ENCODE assay signal across 8 cellular contexts in the genomic region with DNA sequence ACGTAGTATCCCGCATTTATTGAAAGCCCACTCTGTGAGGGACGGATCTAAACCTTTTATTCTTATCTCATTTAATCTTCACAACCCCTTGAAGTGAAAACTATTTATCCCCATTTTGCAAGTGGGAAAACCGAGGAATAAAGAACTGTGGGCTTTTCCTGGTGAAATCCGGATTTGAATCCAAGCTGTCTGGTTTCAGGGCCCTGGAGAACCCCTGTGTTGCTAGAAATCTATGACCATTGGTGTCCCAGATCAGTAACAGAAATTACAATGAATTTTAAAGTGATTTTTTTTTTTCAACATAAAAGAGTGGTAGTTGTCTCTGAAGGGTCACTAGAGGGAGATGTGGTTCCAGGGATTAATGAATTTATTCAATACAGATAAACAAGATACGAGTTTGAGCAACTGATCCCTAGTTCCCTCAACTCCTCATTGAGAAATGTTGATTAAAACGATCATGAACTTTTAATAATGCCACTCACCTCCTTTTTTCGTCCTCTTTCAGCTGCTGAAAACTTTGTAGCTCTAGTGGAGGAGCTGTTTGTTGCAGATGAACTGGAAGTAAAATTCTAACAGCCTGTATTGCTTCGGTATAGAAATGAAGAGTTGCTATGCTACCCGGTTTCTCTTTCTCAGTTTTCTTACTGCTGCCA. TPM values are rescaled to one million over a fixed set of nuclear protein-coding genes. Genes with fewer than 3 reads are reported as not detected.
A peak's percentile ranks its signal among the peaks of the same experiment; 100 is the strongest.
DNase-seq lines count a peak whose midpoint lies in the region; ATAC-seq and TF ChIP-seq lines count a peak whose summit lies in the region.

No MANE protein-coding gene starts in this region.

- no peaks in the 10 kb centered on the region for H4K20me1 ChIP-seq in KMS-11 (ENCODE audit: insufficient read depth)

- H3K27me3 ChIP-seq in KMS-11 (ENCODE audit: insufficient read depth, low read depth) = no peaks in the 10 kb centered on the region

- no peaks in the 10 kb centered on the region; the same call in 1 of the 2 replicates for H3K27me3 Mint-ChIP-seq in WTC11 (ENCODE audit: low read depth)

- peaks cover 50% of the 10 kb centered on the region for H3K36me3 Mint-ChIP-seq in WTC11

- peak overlapping the region; percentile 100 for H3K4me3 Mint-ChIP-seq in WTC11

- H3K9me3 Mint-ChIP-seq in WTC11 = no peaks in the 10 kb centered on the region

- CTCF ChIA-PET in WTC11 (lab: Charles Lee) = interaction anchor here (0.7 to 3.0 kb wide), 6 partner anchors 17 to 104 kb away, joined by 3 to 22 read pairs (median 4); a partner anchor contains a TSS

- peak overlapping the region; percentile 99 for H3K27ac Mint-ChIP-seq in WTC11

- H3K4me2 ChIP-seq in KMS-11 = peak overlapping the region; percentile 97

- H3K4me1 ChIP-seq in KMS-11 (ENCODE audit: low read depth, poor library complexity, severe bottlenecking) = peaks cover 51% of the 10 kb centered on the region

- peak overlapping the region; percentile 69 for H3K9ac ChIP-seq in KMS-11

- H3K4me3 ChIP-seq in KMS-11 (IDR thresholded peaks at IDR 0.05; ENCODE audit: insufficient read depth, low read depth, low read length) = no peak overlapping the region
- peak overlapping the region; percentile 98 for H3K4me3 ChIP-seq in skeletal muscle cell (ENCODE audit: low read depth, low read length)

- H3K27ac ChIP-seq in KMS-11 = peak overlapping the region; percentile 72

- H2AFZ ChIP-seq in KMS-11 (ENCODE audit: low read depth) = no peak overlapping the region

- H3K79me2 ChIP-seq in KMS-11 (ENCODE audit: insufficient read depth, low read depth) = peaks cover 36% of the 10 kb centered on the region

- peaks cover 53% of the 10 kb centered on the region for H3K4me1 Mint-ChIP-seq in WTC11

- POLR2A ChIA-PET in WTC11 (lab: Charles Lee) = interaction anchor here (3.5 kb wide), 1 partner anchor 28 kb away, joined by 46 read pairs; a partner anchor contains a TSS

- DNase-seq in NCI-H2081 (lab: John Stamatoyannopoulos, UW) (peak; percentile 13 to 25), NCI-H2081 treated with DMSO at 0.1 percent for 48 hours (lab: John Stamatoyannopoulos, UW) (no peak), WTC11 (ENCODE audit: low spot score) (no peak), germinal center (ENCODE audit: low spot score) (peak; percentile 5), skeletal muscle cell (ENCODE audit: low read depth) (peak; percentile 31), GM19238 (ENCODE audit: insufficient read length, low spot score) (no peak)
- no peak for DNase-seq in activated CD4-positive, CD25-positive, alpha-beta regulatory T cell (lab: John Stamatoyannopoulos, UW)

- no peaks in the 10 kb centered on the region; the same call in 1 of the 2 replicates for H3K36me3 ChIP-seq in KMS-11 (ENCODE audit: insufficient read depth)

- peak; percentile 69 for TF ChIP-seq CTCF in KMS-11 (conservative IDR thresholded peaks at IDR 0.05; ENCODE audit: low read depth, low read length)
- no peak for TF ChIP-seq CTCF in WTC11 (IDR thresholded peaks at IDR 0.05)

- ATAC-seq in WTC11 = no peak

TF ChIP-seq in WTC11, 78 proteins besides CTCF, POLR2A, EP300 and RAD21:
- TF ChIP-seq ESRRA (CRISPR knock-in tag; IDR thresholded peaks at IDR 0.05; ENCODE audit: borderline replicate concordance) = no peak
- TF ChIP-seq, protein P1, sequence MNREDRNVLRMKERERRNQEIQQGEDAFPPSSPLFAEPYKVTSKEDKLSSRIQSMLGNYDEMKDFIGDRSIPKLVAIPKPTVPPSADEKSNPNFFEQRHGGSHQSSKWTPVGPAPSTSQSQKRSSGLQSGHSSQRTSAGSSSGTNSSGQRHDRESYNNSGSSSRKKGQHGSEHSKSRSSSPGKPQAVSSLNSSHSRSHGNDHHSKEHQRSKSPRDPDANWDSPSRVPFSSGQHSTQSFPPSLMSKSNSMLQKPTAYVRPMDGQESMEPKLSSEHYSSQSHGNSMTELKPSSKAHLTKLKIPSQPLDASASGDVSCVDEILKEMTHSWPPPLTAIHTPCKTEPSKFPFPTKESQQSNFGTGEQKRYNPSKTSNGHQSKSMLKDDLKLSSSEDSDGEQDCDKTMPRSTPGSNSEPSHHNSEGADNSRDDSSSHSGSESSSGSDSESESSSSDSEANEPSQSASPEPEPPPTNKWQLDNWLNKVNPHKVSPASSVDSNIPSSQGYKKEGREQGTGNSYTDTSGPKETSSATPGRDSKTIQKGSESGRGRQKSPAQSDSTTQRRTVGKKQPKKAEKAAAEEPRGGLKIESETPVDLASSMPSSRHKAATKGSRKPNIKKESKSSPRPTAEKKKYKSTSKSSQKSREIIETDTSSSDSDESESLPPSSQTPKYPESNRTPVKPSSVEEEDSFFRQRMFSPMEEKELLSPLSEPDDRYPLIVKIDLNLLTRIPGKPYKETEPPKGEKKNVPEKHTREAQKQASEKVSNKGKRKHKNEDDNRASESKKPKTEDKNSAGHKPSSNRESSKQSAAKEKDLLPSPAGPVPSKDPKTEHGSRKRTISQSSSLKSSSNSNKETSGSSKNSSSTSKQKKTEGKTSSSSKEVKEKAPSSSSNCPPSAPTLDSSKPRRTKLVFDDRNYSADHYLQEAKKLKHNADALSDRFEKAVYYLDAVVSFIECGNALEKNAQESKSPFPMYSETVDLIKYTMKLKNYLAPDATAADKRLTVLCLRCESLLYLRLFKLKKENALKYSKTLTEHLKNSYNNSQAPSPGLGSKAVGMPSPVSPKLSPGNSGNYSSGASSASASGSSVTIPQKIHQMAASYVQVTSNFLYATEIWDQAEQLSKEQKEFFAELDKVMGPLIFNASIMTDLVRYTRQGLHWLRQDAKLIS (CRISPR knock-in tag; IDR thresholded peaks at IDR 0.05; ENCODE audit: borderline replicate concordance) = no peak
- no peak for TF ChIP-seq TEAD4 (CRISPR knock-in tag; IDR thresholded peaks at IDR 0.05)
- TF ChIP-seq, protein P2, sequence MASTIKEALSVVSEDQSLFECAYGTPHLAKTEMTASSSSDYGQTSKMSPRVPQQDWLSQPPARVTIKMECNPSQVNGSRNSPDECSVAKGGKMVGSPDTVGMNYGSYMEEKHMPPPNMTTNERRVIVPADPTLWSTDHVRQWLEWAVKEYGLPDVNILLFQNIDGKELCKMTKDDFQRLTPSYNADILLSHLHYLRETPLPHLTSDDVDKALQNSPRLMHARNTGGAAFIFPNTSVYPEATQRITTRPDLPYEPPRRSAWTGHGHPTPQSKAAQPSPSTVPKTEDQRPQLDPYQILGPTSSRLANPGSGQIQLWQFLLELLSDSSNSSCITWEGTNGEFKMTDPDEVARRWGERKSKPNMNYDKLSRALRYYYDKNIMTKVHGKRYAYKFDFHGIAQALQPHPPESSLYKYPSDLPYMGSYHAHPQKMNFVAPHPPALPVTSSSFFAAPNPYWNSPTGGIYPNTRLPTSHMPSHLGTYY (CRISPR knock-in tag; IDR thresholded peaks at IDR 0.05) = no peak
- TF ChIP-seq, protein P3, sequence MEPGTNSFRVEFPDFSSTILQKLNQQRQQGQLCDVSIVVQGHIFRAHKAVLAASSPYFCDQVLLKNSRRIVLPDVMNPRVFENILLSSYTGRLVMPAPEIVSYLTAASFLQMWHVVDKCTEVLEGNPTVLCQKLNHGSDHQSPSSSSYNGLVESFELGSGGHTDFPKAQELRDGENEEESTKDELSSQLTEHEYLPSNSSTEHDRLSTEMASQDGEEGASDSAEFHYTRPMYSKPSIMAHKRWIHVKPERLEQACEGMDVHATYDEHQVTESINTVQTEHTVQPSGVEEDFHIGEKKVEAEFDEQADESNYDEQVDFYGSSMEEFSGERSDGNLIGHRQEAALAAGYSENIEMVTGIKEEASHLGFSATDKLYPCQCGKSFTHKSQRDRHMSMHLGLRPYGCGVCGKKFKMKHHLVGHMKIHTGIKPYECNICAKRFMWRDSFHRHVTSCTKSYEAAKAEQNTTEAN (CRISPR knock-in tag; IDR thresholded peaks at IDR 0.05) = no peak
- no peak for TF ChIP-seq GRHL2 (CRISPR knock-in tag; IDR thresholded peaks at IDR 0.05; ENCODE audit: insufficient replicate concordance, severe bottlenecking)
- TF ChIP-seq TEAD1 (CRISPR knock-in tag; IDR thresholded peaks at IDR 0.05) = no peak
- no peak for TF ChIP-seq TP53 (CRISPR knock-in tag; IDR thresholded peaks at IDR 0.05)
- TF ChIP-seq, protein P4, sequence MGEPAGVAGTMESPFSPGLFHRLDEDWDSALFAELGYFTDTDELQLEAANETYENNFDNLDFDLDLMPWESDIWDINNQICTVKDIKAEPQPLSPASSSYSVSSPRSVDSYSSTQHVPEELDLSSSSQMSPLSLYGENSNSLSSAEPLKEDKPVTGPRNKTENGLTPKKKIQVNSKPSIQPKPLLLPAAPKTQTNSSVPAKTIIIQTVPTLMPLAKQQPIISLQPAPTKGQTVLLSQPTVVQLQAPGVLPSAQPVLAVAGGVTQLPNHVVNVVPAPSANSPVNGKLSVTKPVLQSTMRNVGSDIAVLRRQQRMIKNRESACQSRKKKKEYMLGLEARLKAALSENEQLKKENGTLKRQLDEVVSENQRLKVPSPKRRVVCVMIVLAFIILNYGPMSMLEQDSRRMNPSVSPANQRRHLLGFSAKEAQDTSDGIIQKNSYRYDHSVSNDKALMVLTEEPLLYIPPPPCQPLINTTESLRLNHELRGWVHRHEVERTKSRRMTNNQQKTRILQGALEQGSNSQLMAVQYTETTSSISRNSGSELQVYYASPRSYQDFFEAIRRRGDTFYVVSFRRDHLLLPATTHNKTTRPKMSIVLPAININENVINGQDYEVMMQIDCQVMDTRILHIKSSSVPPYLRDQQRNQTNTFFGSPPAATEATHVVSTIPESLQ (CRISPR knock-in tag; IDR thresholded peaks at IDR 0.05) = no peak
- TF ChIP-seq, protein P5, sequence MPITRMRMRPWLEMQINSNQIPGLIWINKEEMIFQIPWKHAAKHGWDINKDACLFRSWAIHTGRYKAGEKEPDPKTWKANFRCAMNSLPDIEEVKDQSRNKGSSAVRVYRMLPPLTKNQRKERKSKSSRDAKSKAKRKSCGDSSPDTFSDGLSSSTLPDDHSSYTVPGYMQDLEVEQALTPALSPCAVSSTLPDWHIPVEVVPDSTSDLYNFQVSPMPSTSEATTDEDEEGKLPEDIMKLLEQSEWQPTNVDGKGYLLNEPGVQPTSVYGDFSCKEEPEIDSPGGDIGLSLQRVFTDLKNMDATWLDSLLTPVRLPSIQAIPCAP (CRISPR knock-in tag; IDR thresholded peaks at IDR 0.05) = no peak
- TF ChIP-seq ZNF232 (CRISPR knock-in tag; IDR thresholded peaks at IDR 0.05) = no peak
- TF ChIP-seq ELF4 (CRISPR knock-in tag; IDR thresholded peaks at IDR 0.05; ENCODE audit: low read depth) = no peak
- no peak for TF ChIP-seq EMX1 (CRISPR knock-in tag; IDR thresholded peaks at IDR 0.05)
- TF ChIP-seq KAT7 (CRISPR knock-in tag; IDR thresholded peaks at IDR 0.05; ENCODE audit: borderline replicate concordance) = no peak
- TF ChIP-seq ATF1 (CRISPR knock-in tag; IDR thresholded peaks at IDR 0.05) = no peak
- TF ChIP-seq NR1H2 (CRISPR knock-in tag; IDR thresholded peaks at IDR 0.05) = no peak
- no peak for TF ChIP-seq CREM (CRISPR knock-in tag; IDR thresholded peaks at IDR 0.05)
- no peak for TF ChIP-seq HMGA2 (CRISPR knock-in tag; IDR thresholded peaks at IDR 0.05)

RNA-seq across cellular contexts. Expression of a gene that starts 0.9 kb away (rescaled TPM):
- total RNA-seq in WTC11 (2021) = 459 to 522 TPM (median 466 TPM) in 3 replicates

RNA-seq across cellular contexts. Expression of a gene that starts 28.4 kb away (rescaled TPM):
- total RNA-seq in WTC11 (2021) = 1.8 to 3.5 TPM (median 3.3 TPM) in 3 replicates

RNA-seq across cellular contexts. Expression of a gene that starts 28.5 kb away (rescaled TPM):
- 13.9 to 21.3 TPM (median 19.6 TPM) in 3 replicates for total RNA-seq in WTC11 (2021)

Comparison
In these comparisons a context has a peak if more than half of its experiments do, and no peak if none do; other contexts are left out.
1. DNase-seq: peak in NCI-H2081 (2 of 2), germinal center (single experiment) and skeletal muscle cell (single experiment); none in NCI-H2081 treated with DMSO at 0.1 percent for 48 hours (single experiment), WTC11 (single experiment), GM19238 (single experiment) and activated CD4-positive, CD25-positive, alpha-beta regulatory T cell (0 of 4).